Comparison of ENCODE assay signal across 1 cellular context in the genomic region with DNA sequence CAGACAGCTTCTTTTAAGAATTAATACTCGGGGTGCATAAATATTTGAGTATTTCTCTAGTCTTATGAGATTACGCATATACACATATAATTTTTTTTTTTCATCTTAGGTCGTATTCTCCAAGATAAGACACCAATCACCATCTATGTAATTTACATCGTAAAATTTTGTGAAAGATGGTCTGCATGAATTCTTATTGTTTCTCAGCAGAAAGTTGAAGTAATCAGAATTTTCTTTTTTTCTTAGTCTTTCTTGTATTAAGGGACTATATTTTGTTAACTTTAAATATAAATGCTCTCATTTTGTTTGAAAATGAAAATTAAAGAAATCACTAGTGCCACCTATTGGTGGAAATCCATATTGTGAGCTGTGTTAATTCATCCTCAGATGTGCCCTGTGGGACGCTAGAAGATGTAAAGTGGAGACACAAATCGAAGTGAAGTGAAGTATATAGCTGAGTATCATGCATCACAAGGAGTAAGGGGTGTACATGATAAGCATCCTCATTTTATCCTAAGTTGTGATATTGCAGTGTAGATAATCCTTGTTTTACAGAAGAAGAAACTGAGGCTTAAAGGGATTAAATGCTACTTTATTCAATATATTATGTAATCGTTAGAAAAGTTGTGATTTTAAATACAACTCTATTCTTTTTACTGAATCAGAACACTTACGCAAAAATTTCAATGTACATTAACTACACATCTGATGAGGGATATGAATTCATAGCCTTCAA.
TF ChIP-seq lines count a peak whose summit lies in the region.

No MANE protein-coding gene starts in this region.

TF ChIP-seq in GM12878, 131 proteins besides CTCF, POLR2A, EP300 and RAD21:
- TF ChIP-seq, protein P1, sequence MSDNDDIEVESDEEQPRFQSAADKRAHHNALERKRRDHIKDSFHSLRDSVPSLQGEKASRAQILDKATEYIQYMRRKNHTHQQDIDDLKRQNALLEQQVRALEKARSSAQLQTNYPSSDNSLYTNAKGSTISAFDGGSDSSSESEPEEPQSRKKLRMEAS (IDR thresholded peaks at IDR 0.05; ENCODE audit: low read depth, low read length) = no peak
- TF ChIP-seq ZBTB11 (CRISPR knock-in tag; IDR thresholded peaks at IDR 0.05) (no peak), ZBED1 (IDR thresholded peaks at IDR 0.05; ENCODE audit: borderline replicate concordance) (no peak), NRF1 (conservative IDR thresholded peaks at IDR 0.05; ENCODE audit: low read depth, low read length) (no peak), CUX1 (IDR thresholded peaks at IDR 0.05; ENCODE audit: insufficient replicate concordance, low read depth, low read length) (no peak), ZNF384 (IDR thresholded peaks at IDR 0.05; ENCODE audit: borderline replicate concordance, low read depth, low read length) (no peak), TCF3 (IDR thresholded peaks at IDR 0.05; ENCODE audit: borderline replicate concordance, insufficient read depth, low read depth, low read length) (no peak), TBL1XR1 (IDR thresholded peaks at IDR 0.05; ENCODE audit: low read depth, low read length) (no peak), ZSCAN29 (IDR thresholded peaks at IDR 0.05) (no peak), JUNB (IDR thresholded peaks at IDR 0.05) (no peak), EGR1 (IDR thresholded peaks at IDR 0.05; ENCODE audit: borderline replicate concordance in 1 of 2, low read depth in 2 of 2, low read length in 2 of 2) (no peak), SMARCA5 (IDR thresholded peaks at IDR 0.05) (no peak), PAX8 (IDR thresholded peaks at IDR 0.05) (no peak), SMC3 (IDR thresholded peaks at IDR 0.05; ENCODE audit: borderline replicate concordance, low read length) (no peak), MXI1 (IDR thresholded peaks at IDR 0.05; ENCODE audit: low read depth, low read length) (no peak)
TF ChIP-seq in GM12878: peak in this region for 0.
